ENCODE assay signal across 17 cellular contexts in the genomic region with DNA sequence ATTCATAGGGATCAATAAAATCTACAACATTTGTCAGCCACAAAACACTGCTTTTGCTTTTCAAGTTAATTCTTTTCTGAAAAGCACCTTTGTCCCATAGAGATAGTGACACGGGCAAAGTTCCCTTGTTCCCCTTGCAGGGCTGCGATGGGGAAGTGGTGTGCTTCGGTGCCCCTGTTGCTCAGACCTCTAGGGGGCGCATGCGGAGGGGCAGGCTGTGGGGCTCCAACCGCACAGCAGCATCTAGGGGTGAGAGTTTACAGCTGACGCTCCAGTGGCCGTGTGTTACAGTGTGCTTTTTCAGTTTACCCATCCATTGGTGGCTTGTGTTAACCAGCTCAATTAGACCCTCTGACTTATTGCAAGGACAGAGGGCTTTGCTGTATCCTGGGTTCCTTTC.
DNase-seq lines count a peak whose midpoint lies in the region; ATAC-seq and TF ChIP-seq lines count a peak whose summit lies in the region.
"Had no signal": no experiment of that assay in that cellular context is flagged by ENCODE, and none has a peak within 500 bp of the region (broad histone marks: within the 10 kb centered on the region; RNA-seq: fewer than 3 reads in every experiment).

No MANE protein-coding gene starts in this region.

- H3K27me3 ChIP-seq in DOHH2 (ENCODE audit: control insufficient read depth, low read length) (no peaks in the 10 kb centered on the region), OCI-LY1 (ENCODE audit: insufficient read depth, low read length) (no peaks in the 10 kb centered on the region), GM23248 (replicated peaks; ENCODE audit: insufficient read depth) (no peaks in the 10 kb centered on the region), stomach (no peaks in the 10 kb centered on the region), mammary epithelial cell (ENCODE audit: insufficient read depth, low read length) (no peaks in the 10 kb centered on the region)
- H3K27me3 ChIP-seq: body of pancreas, right atrium auricular region had no signal

- H3K9me2 ChIP-seq in DOHH2 (replicated peaks; ENCODE audit: control insufficient read depth, low read length) (no peaks in the 10 kb centered on the region), OCI-LY1 (ENCODE audit: low read depth, low read length) (no peaks in the 10 kb centered on the region), GM23248 (ENCODE audit: insufficient read depth) (no peaks in the 10 kb centered on the region)

- peak overlapping the region; percentile 64; the same call in 1 of the 2 replicates for H2AFZ ChIP-seq in OCI-LY1 (ENCODE audit: low read length)
- no peak overlapping the region for H2AFZ ChIP-seq in GM23248
- H2AFZ ChIP-seq in mammary epithelial cell (ENCODE audit: low read depth, low read length), result no peak overlapping the region
- H2AFZ ChIP-seq: PC-9 had no signal

- TF ChIP-seq POLR2A in erythroblast (IDR thresholded peaks at IDR 0.05; ENCODE audit: low read length) (no peak), stomach (IDR thresholded peaks at IDR 0.05) (no peak)

- 72 to 84% methylated on average over 8 of the region's 8 CpGs for WGBS in GM23248 (ENCODE audit: low coverage in 1 of 2, low lambda C conversion rate in 2 of 2, missing lambda C conversion rate in 2 of 2), 2 experiments
- WGBS in stomach, 5 donors, result 74 to 86% (median 79%) methylated on average over 8 of the region's 8 CpGs
- 90% methylated on average over 8 of the region's 8 CpGs for WGBS in mammary epithelial cell (ENCODE audit: low coverage, missing lambda C conversion rate)

- H3K36me3 ChIP-seq in DOHH2 (ENCODE audit: control insufficient read depth, low read length) (no peaks in the 10 kb centered on the region), OCI-LY1 (ENCODE audit: insufficient read depth, low read length) (no peaks in the 10 kb centered on the region), GM23248 (ENCODE audit: low read depth) (no peaks in the 10 kb centered on the region), stomach (no peaks in the 10 kb centered on the region), mammary epithelial cell (ENCODE audit: insufficient read depth, low read length) (no peaks in the 10 kb centered on the region)
- H3K36me3 ChIP-seq: right atrium auricular region had no signal

- H4K20me1 ChIP-seq in DOHH2 (ENCODE audit: control insufficient read depth, insufficient read depth, low read depth, low read length), result no peaks in the 10 kb centered on the region
- no peaks in the 10 kb centered on the region for H4K20me1 ChIP-seq in OCI-LY1 (ENCODE audit: insufficient read depth, low read length)
- H4K20me1 ChIP-seq in GM23248 (ENCODE audit: insufficient read depth), result no peaks in the 10 kb centered on the region
- no peaks in the 10 kb centered on the region for H4K20me1 ChIP-seq in mammary epithelial cell (ENCODE audit: insufficient read depth, low read length)

- dilution Hi-C loops in mammary epithelial cell (cut with HindIII; ENCODE audit: low sequenced_read_pairs), result no loop called here

- H3K9ac ChIP-seq in OCI-LY1 (ENCODE audit: low read length) (no peak overlapping the region), GM23248 (no peak overlapping the region), mammary epithelial cell (ENCODE audit: insufficient read depth, low read length) (no peak overlapping the region)

- TF ChIP-seq CTCF in DOHH2 (IDR thresholded peaks at IDR 0.05; ENCODE audit: low read depth, low read length, poor library complexity, severe bottlenecking) (peak; percentile 32), OCI-LY1 (IDR thresholded peaks at IDR 0.05; ENCODE audit: low read length) (peak; percentile 86), stomach (IDR thresholded peaks at IDR 0.05) (no peak), mammary epithelial cell (conservative IDR thresholded peaks at IDR 0.05 in 1 of 2, IDR thresholded peaks at IDR 0.05 in 1 of 2; ENCODE audit: extremely low read depth in 1 of 2, insufficient read depth in 1 of 2, low read depth in 1 of 2, low read length in 2 of 2) (no peak)

- ATAC-seq in GM21528 (IDR thresholded peaks at IDR 0.05; ENCODE audit: low FRiP score, unreplicated experiment), result no peak
- ATAC-seq: activated CD8-positive, alpha-beta T cell treated with anti-CD3 and anti-CD28 coated beads, Interleukin-2, amount 10 ng/mL, durations not matched to agents 7 days and 5 days; body of pancreas; left lobe of liver; naive thymus-derived CD8-positive, alpha-beta T cell had no signal

- peak; percentile 8 for DNase-seq in H4 (ENCODE audit: low spot score)
- DNase-seq in erythroblast (lab: John Stamatoyannopoulos, UW), result peak; percentile 7 to 19
- DNase-seq in GM23248, result no peak
- no peak for DNase-seq in stomach
- no peak for DNase-seq in mammary epithelial cell
- DNase-seq: activated CD8-positive, alpha-beta T cell treated with anti-CD3 and anti-CD28 coated beads, Interleukin-2, amount 10 ng/mL, durations not matched to agents 7 days and 5 days; activated gamma-delta T cell; body of pancreas; MM.1S; naive thymus-derived CD8-positive, alpha-beta T cell; PC-9; stimulated activated naive CD4-positive, alpha-beta T cell treated with Interleukin-2 at 50 U/mL for 16 hours had no signal

- in situ Hi-C loops in GM23248 (cut with MboI) (no loop called here), mammary epithelial cell (cut with MboI; ENCODE audit: low sequenced_read_pairs in 2 of 2) (no loop called here)

- no TSS peak for BruUV-seq in mammary epithelial cell (replicated peaks; lab: Mats Ljungman, UMichigan)

- H3F3A ChIP-seq in DOHH2 (ENCODE audit: control insufficient read depth, insufficient read depth) (no peaks in the 10 kb centered on the region), OCI-LY1 (ENCODE audit: insufficient read depth, low read length) (no peaks in the 10 kb centered on the region), GM23248 (ENCODE audit: insufficient read depth) (no peaks in the 10 kb centered on the region)

- H3K27ac ChIP-seq in DOHH2 (ENCODE audit: low read depth, low read length), result no peak overlapping the region
- no peak overlapping the region for H3K27ac ChIP-seq in OCI-LY1 (ENCODE audit: low read depth, low read length, poor library complexity, severe bottlenecking)
- no peak overlapping the region for H3K27ac ChIP-seq in GM23248
- H3K27ac ChIP-seq in stomach, result no peak overlapping the region
- no peak overlapping the region for H3K27ac ChIP-seq in mammary epithelial cell (ENCODE audit: insufficient read depth, low read depth, low read length)
- H3K27ac ChIP-seq: body of pancreas, PC-9, right atrium auricular region had no signal

- H3K4me2 ChIP-seq in DOHH2 (ENCODE audit: low read length) (no peak overlapping the region), OCI-LY1 (ENCODE audit: low read length) (no peak overlapping the region), GM23248 (ENCODE audit: unreplicated experiment) (no peak overlapping the region), mammary epithelial cell (ENCODE audit: insufficient read depth, low read depth, low read length) (no peak overlapping the region)
- H3K4me2 ChIP-seq: PC-9 had no signal

- H3K79me2 ChIP-seq in DOHH2 (ENCODE audit: control insufficient read depth, low read length) (no peaks in the 10 kb centered on the region), OCI-LY1 (ENCODE audit: insufficient read depth, low read length) (no peaks in the 10 kb centered on the region), GM23248 (ENCODE audit: insufficient read depth) (no peaks in the 10 kb centered on the region), mammary epithelial cell (ENCODE audit: insufficient read depth, low read length) (no peaks in the 10 kb centered on the region)

- H3K4me1 ChIP-seq in DOHH2 (ENCODE audit: control insufficient read depth, low read length), result peaks cover 6% of the 10 kb centered on the region
- peaks cover 5% of the 10 kb centered on the region for H3K4me1 ChIP-seq in OCI-LY1 (ENCODE audit: insufficient read depth, low read length, severe bottlenecking)
- H3K4me1 ChIP-seq in GM23248 (ENCODE audit: insufficient read depth), result no peaks in the 10 kb centered on the region
- no peaks in the 10 kb centered on the region for H3K4me1 ChIP-seq in stomach
- no peaks in the 10 kb centered on the region for H3K4me1 ChIP-seq in mammary epithelial cell (ENCODE audit: insufficient read depth, low read length)
- H3K4me1 ChIP-seq: body of pancreas, right atrium auricular region had no signal

- CTCF ChIA-PET in mammary epithelial cell (lab: Charles Lee; ENCODE audit: low non-redundant PET), result no interaction called here

- H3K9me3 ChIP-seq in DOHH2 (ENCODE audit: control insufficient read depth, insufficient read depth, low read length), result peaks cover 8% of the 10 kb centered on the region; the same call in 1 of the 2 replicates
- H3K9me3 ChIP-seq in OCI-LY1 (ENCODE audit: low read length), result no peaks in the 10 kb centered on the region
- H3K9me3 ChIP-seq in GM23248 (ENCODE audit: low read depth), result no peaks in the 10 kb centered on the region
- no peaks in the 10 kb centered on the region for H3K9me3 ChIP-seq in stomach
- H3K9me3 ChIP-seq in mammary epithelial cell (replicated peaks; ENCODE audit: insufficient read depth, low read length), result no peaks in the 10 kb centered on the region
- H3K9me3 ChIP-seq: body of pancreas, right atrium auricular region had no signal

- H3K4me3 ChIP-seq in DOHH2 (ENCODE audit: low read length), result no peak overlapping the region
- H3K4me3 ChIP-seq in OCI-LY1 (ENCODE audit: low read depth, low read length, poor library complexity, severe bottlenecking), result no peak overlapping the region
- no peak overlapping the region for H3K4me3 ChIP-seq in GM23248
- H3K4me3 ChIP-seq in stomach, result no peak overlapping the region
- H3K4me3 ChIP-seq in mammary epithelial cell (replicated peaks in 1 of 3; ENCODE audit: insufficient read depth in 1 of 3, low read depth in 2 of 3, low read length in 3 of 3), result no peak overlapping the region
- H3K4me3 ChIP-seq: body of pancreas, PC-9, right atrium auricular region had no signal

- intact Hi-C loops in stomach (cut with DNase I; ENCODE audit: low total_unique reads) (no loop called here), mammary epithelial cell (cut with micrococcal nuclease) (no loop called here)

- TF ChIP-seq EP300 in stomach (IDR thresholded peaks at IDR 0.05), result no peak

Comparison
In these comparisons a context has a peak if more than half of its experiments do, and no peak if none do; other contexts are left out.
1. CTCF ChIP-seq: peak in DOHH2 (single experiment) and OCI-LY1 (single experiment); none in stomach (0 of 7) and mammary epithelial cell (0 of 2).
2. DNase-seq: peak in H4 (single experiment) and erythroblast (2 of 2); none in GM23248 (single experiment), stomach (single experiment) and mammary epithelial cell (single experiment).